ENCODE assay signal across 13 cellular contexts in the genomic region with DNA sequence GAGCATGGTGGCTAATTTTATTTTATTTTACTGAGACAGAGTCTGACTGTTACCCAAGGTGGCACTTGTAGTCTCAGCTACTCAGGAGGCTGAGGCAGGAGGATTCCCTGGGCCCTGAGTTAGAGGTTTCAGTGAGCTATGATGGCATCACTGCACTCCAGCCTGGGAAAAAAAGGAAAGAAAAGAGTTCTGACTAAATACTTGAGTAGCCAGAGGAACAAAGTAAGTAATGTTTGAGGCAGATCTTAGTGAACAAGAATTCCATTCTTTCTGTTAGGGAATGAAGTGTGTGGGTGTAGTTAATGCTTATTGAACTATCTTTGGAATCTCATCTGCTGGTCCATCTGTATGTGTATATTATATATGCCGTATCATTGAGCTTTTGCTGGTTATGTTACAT.
"Had no signal": no experiment of that assay in that cellular context is flagged by ENCODE, and none has a peak within 500 bp of the region (broad histone marks: within the 10 kb centered on the region; RNA-seq: fewer than 3 reads in every experiment).

No MANE protein-coding gene starts in this region.

- H2AFZ ChIP-seq: neural progenitor cell, parathyroid adenoma had no signal

- ATAC-seq: activated CD4-positive, CD25-positive, alpha-beta regulatory T cell treated with anti-CD3 and anti-CD28 coated beads, Interleukin-2, amount 50 U/mL, for 24 hours; activated CD8-positive, alpha-beta memory T cell treated with anti-CD3 and anti-CD28 coated beads, Interleukin-2, amount 10 ng/mL, durations not matched to agents 7 days and 5 days; effector memory CD8-positive, alpha-beta T cell; left ventricle myocardium superior had no signal

- H3K79me2 ChIP-seq: parathyroid adenoma had no signal

- H3K4me3 ChIP-seq: heart left ventricle, neural progenitor cell, skin epidermis had no signal

- H3K27me3 ChIP-seq: heart left ventricle, neural progenitor cell had no signal

- H3K4me2 ChIP-seq: neural progenitor cell had no signal

- H3K27ac ChIP-seq: heart left ventricle, neural progenitor cell, parathyroid adenoma, skin epidermis had no signal

- DNase-seq: activated CD8-positive, alpha-beta memory T cell treated with anti-CD3 and anti-CD28 coated beads, Interleukin-2, amount 10 ng/mL, durations not matched to agents 7 days and 5 days; activated effector memory CD4-positive, alpha-beta T cell treated with anti-CD3 and anti-CD28 coated beads, Interleukin-2, amount 50 U/mL, for 16 hours; activated T-cell treated with anti-CD3 and anti-CD28 coated beads, Interleukin-2, amount 50 U/mL, for 24 hours; aorta; central memory CD4-positive, alpha-beta T cell; effector memory CD8-positive, alpha-beta T cell; left ventricle myocardium superior; SW 1271 had no signal

- H3K4me1 ChIP-seq: neural progenitor cell, parathyroid adenoma had no signal

- H3K36me3 ChIP-seq: heart left ventricle, neural progenitor cell had no signal

- H3K9ac ChIP-seq: neural progenitor cell, parathyroid adenoma had no signal
